In genomic region chr20:11108102-11108842, GRCh38 we compare ENCODE assay signal across 1 cellular context.
TF ChIP-seq lines count a peak whose summit lies in the region.

No MANE protein-coding gene starts in this region.

TF ChIP-seq in H1, 55 proteins besides CTCF, POLR2A, EP300 and RAD21 (continued from another document):
- TF ChIP-seq CHD7 (IDR thresholded peaks at IDR 0.05; ENCODE audit: insufficient replicate concordance, low read length) (no peak), SP4 (IDR thresholded peaks at IDR 0.05; ENCODE audit: low read length) (no peak), BCL11A (IDR thresholded peaks at IDR 0.05; ENCODE audit: low read depth in 2 of 2, low read length in 2 of 2) (no peak), CBX5 (IDR thresholded peaks at IDR 0.05; ENCODE audit: low read depth, low read length) (no peak)
TF ChIP-seq in H1: peak in this region for 0.
